Comparison of ENCODE assay signal across 26 cellular contexts in genomic region chr19:30920238-30920637, GRCh38.
"Had no signal": no experiment of that assay in that cellular context is flagged by ENCODE, and none has a peak within 500 bp of the region (broad histone marks: within the 10 kb centered on the region; RNA-seq: fewer than 3 reads in every experiment).

No MANE protein-coding gene starts in this region.

- H3K4me1 ChIP-seq: gastrocnemius medialis, heart left ventricle, lower lobe of right lung, pancreas, right lobe of liver, thyroid gland, vagina had no signal

- DNase-seq: cortex of kidney; effector CD8-positive, alpha-beta T cell; endodermal cell; foreskin fibroblast; gastrocnemius medialis; heart left ventricle; kidney glomerular epithelial cell; left ventricle myocardium superior; lower lobe of right lung; naive thymus-derived CD8-positive, alpha-beta T cell; nephron progenitor cell; occipital lobe; pancreas; right lobe of liver; small intestine; stimulated activated CD4-positive, alpha-beta T cell treated with anti-CD3 and anti-CD28 coated beads, Interleukin-12 subunit alpha, Interleukin-12 subunit beta, amount 100 ng/mL, for 4 hours; stimulated activated CD4-positive, alpha-beta T cell treated with anti-CD3 and anti-CD28 coated beads, Interleukin-1b, Interleukin-23, amount 100 ng/mL, for 48 hours; stimulated activated CD4-positive, alpha-beta T cell treated with anti-CD3 and anti-CD28 coated beads, Interleukin-4, amount 100 ng/mL, for 1 hour; stimulated activated CD8-positive, alpha-beta memory T cell treated with anti-CD3 and anti-CD28 coated beads, Interleukin-4, amount 100 ng/mL, for 48 hours; stimulated activated naive CD4-positive, alpha-beta T cell; stimulated activated naive CD8-positive, alpha-beta T cell treated with anti-CD3 and anti-CD28 coated beads, Interleukin-15, amount 100 ng/mL, for 72 hours; thyroid gland; trophoblast cell had no signal

- H3K27me3 ChIP-seq: gastrocnemius medialis, hepatocyte, right lobe of liver, thyroid gland, vagina had no signal

- H3K27ac ChIP-seq: epithelial cell of prostate, gastrocnemius medialis, heart left ventricle, hepatocyte, lower lobe of right lung, pancreas, right lobe of liver, thyroid gland, vagina had no signal

- H3K4me3 ChIP-seq: gastrocnemius medialis, heart left ventricle, hepatocyte, lower lobe of right lung, pancreas, right lobe of liver, thyroid gland, vagina had no signal

- H3K9me3 ChIP-seq: gastrocnemius medialis, heart left ventricle, lower lobe of right lung, pancreas, right lobe of liver, thyroid gland, vagina had no signal

- H3K36me3 ChIP-seq: gastrocnemius medialis, heart left ventricle, lower lobe of right lung, pancreas, right lobe of liver, thyroid gland, vagina had no signal
